18 cellular contexts compared by ENCODE assay signal in the genomic region with DNA sequence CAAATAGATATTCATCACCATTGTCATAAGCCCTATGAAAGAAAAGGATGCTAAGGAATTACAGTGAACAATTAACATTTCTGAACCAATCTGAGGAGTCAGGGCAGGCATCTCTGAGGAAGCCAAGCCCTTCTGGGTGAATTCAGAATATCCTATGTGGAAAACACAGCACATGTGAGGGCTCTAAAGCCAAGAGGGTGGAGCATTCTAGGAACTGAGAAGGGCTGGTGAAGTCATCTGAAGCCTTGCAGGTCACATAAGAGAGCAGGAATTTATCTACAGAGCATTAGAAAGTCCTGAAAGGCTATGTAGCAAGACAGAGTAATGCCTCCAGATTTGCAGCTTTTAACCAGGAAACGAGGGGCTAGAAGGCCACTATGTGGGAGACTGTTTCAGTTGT.
A peak's percentile ranks its signal among the peaks of the same experiment; 100 is the strongest.
DNase-seq lines count a peak whose midpoint lies in the region; ATAC-seq and TF ChIP-seq lines count a peak whose summit lies in the region.
"Had no signal": no experiment of that assay in that cellular context is flagged by ENCODE, and none has a peak within 500 bp of the region (broad histone marks: within the 10 kb centered on the region; RNA-seq: fewer than 3 reads in every experiment).

No MANE protein-coding gene starts in this region.

- TF ChIP-seq CTCF in right atrium auricular region (IDR thresholded peaks at IDR 0.05) = no peak
- TF ChIP-seq CTCF in brain (conservative IDR thresholded peaks at IDR 0.05) = no peak
- TF ChIP-seq CTCF in nephron (IDR thresholded peaks at IDR 0.05; ENCODE audit: unreplicated experiment in 3 of 3) = no peak

- no peaks in the 10 kb centered on the region for H3K27me3 ChIP-seq in right atrium auricular region
- H3K27me3 ChIP-seq: BLaER1 had no signal

- H3K9me3 ChIP-seq in right atrium auricular region = no peaks in the 10 kb centered on the region

- H3K27ac Mint-ChIP-seq in brain = peak overlapping the region in 3 of 5 experiments; percentile 18 to 82 (median 33)
- H3K27ac Mint-ChIP-seq in nephron = peak overlapping the region; percentile 24 to 87 (median 78)
- no peak overlapping the region for H3K27ac Mint-ChIP-seq in T-cell
- H3K27ac Mint-ChIP-seq: CD14-positive monocyte; CD4-positive, alpha-beta memory T cell; HFFc6; IgD-negative memory B cell had no signal

- peaks cover 2 to 6% (median 3%) of the 10 kb centered on the region in 5 experiments for H3K9me3 Mint-ChIP-seq in brain
- peaks cover 11% of the 10 kb centered on the region for H3K9me3 Mint-ChIP-seq in nephron
- H3K9me3 Mint-ChIP-seq in T-cell = peaks cover 3 to 7% (median 5%) of the 10 kb centered on the region in 3 donors
- H3K9me3 Mint-ChIP-seq: HFFc6 had no signal

- POLR2A ChIA-PET in T-cell (lab: Charles Lee) = no interaction called here

- CTCF ChIA-PET in T-cell (lab: Charles Lee) = no interaction called here

- DNase-seq in Right ventricle myocardium inferior (ENCODE audit: missing footprints) (no peak), right atrium auricular region (ENCODE audit: low spot score) (no peak), T-cell (no peak), NCI-H524 treated with DMSO at 0.1 percent for 48 hours (lab: John Stamatoyannopoulos, UW) (no peak)
- DNase-seq: 8988T; CD4-positive, alpha-beta memory T cell; DMS53; DND-41; GM23248; HCEC 1CT; HFFc6 had no signal

- intact Hi-C loops in Right ventricle myocardium inferior (cut with DNase I) = no loop called here

- H3K36me3 ChIP-seq in right atrium auricular region = no peaks in the 10 kb centered on the region
- H3K36me3 ChIP-seq: BLaER1 had no signal

- H3K36me3 Mint-ChIP-seq in brain (no peaks in the 10 kb centered on the region), nephron (ENCODE audit: low read depth) (no peaks in the 10 kb centered on the region), T-cell (no peaks in the 10 kb centered on the region)
- H3K36me3 Mint-ChIP-seq: CD14-positive monocyte; CD4-positive, alpha-beta memory T cell had no signal

- ATAC-seq in Right ventricle myocardium inferior (peak; percentile 45), GM21360 (IDR thresholded peaks at IDR 0.05; ENCODE audit: unreplicated experiment) (no peak), T-cell (replicated peaks in 1 of 4) (no peak)
- ATAC-seq: HepG2 had no signal

- H3K4me3 Mint-ChIP-seq in brain (no peak overlapping the region), nephron (no peak overlapping the region), T-cell (no peak overlapping the region)
- H3K4me3 Mint-ChIP-seq: CD14-positive monocyte; CD4-positive, alpha-beta memory T cell; HFFc6; IgD-negative memory B cell had no signal

- peaks cover 0 to 19% of the 10 kb centered on the region in 2 donors for H3K4me1 ChIP-seq in right atrium auricular region

- peaks cover 76% of the 10 kb centered on the region for H3K4me1 Mint-ChIP-seq in brain
- H3K4me1 Mint-ChIP-seq in nephron = peaks cover 72% of the 10 kb centered on the region
- H3K4me1 Mint-ChIP-seq in T-cell = no peaks in the 10 kb centered on the region
- H3K4me1 Mint-ChIP-seq: CD14-positive monocyte; CD4-positive, alpha-beta memory T cell; IgD-negative memory B cell had no signal

- H3K27me3 Mint-ChIP-seq in brain (no peaks in the 10 kb centered on the region), nephron (ENCODE audit: low read depth) (no peaks in the 10 kb centered on the region), T-cell (no peaks in the 10 kb centered on the region)
- H3K27me3 Mint-ChIP-seq: CD4-positive, alpha-beta memory T cell; IgD-negative memory B cell had no signal

- no peak overlapping the region for H3K27ac ChIP-seq in right atrium auricular region
- H3K27ac ChIP-seq: BLaER1, GM23248 had no signal

- H3K4me3 ChIP-seq in right atrium auricular region = no peak overlapping the region
- H3K4me3 ChIP-seq: BLaER1, GM23248 had no signal

Comparison
In these comparisons a context has a peak if more than half of its experiments do, and no peak if none do; other contexts are left out.
1. H3K27ac Mint-ChIP-seq: peak in brain (3 of 5) and nephron (3 of 3); none in T-cell (0 of 2).